23 cellular contexts compared by ENCODE assay signal in the genomic region with DNA sequence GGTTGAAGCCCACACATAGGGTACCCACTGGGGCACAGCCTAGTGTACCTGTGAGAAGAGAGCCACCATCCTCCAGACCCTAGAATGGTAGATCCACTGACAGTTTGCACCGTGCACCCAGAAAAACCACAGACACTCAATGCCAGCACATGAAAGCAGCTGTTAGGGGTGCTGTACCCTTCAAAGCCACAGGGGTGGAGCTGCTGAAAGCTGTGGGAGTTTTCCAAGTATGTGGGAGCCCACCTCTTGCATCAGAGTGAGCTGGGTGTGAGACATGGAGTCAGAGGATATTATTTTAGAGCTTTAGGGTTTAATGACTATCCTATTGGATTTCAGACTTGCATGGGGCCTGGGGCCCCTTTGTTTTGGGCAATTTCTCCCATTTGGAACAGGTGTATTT. TPM values are rescaled to one million over a fixed set of nuclear protein-coding genes. Genes with fewer than 3 reads are reported as not detected.
"Had no signal": no experiment of that assay in that cellular context is flagged by ENCODE, and none has a peak within 500 bp of the region (broad histone marks: within the 10 kb centered on the region; RNA-seq: fewer than 3 reads in every experiment).

No MANE protein-coding gene starts in this region.

- H3K4me1 Mint-ChIP-seq: activated naive CD4-positive, alpha-beta T cell treated with anti-CD3 and anti-CD28 coated beads, Interleukin-2, amount 50 U/mL, for 24 hours; T-helper 17 cell had no signal

- DNase-seq: activated CD4-positive, alpha-beta T cell treated with anti-CD3 and anti-CD28 coated beads for 4 hours; activated CD4-positive, alpha-beta T cell treated with anti-CD3 and anti-CD28 coated beads, Interleukin-2, amount 50 U/mL, for 48 hours; activated CD4-positive, CD25-positive, alpha-beta regulatory T cell; activated effector memory CD4-positive, alpha-beta T cell treated with anti-CD3 and anti-CD28 coated beads, Interleukin-2, amount 50 U/mL, for 16 hours; adrenal gland; brain microvascular endothelial cell; central memory CD4-positive, alpha-beta T cell; dermis blood vessel endothelial cell; effector CD8-positive, alpha-beta T cell; foreskin melanocyte; left ventricle myocardium superior; midbrain; stimulated activated CD4-positive, alpha-beta T cell treated with anti-CD3 and anti-CD28 coated beads, Interleukin-4, amount 100 ng/mL, for 24 hours; T-helper 17 cell had no signal

- H3K79me2 ChIP-seq: hepatocyte had no signal

- H3K27ac Mint-ChIP-seq: activated naive CD4-positive, alpha-beta T cell treated with anti-CD3 and anti-CD28 coated beads, Interleukin-2, amount 50 U/mL, for 24 hours; natural killer cell treated with Interleukin-12 subunit alpha and Interleukin-12 subunit beta and Interleukin-15 and Interleukin-18, amount 100 ng/mL, for 72 hours; progenitor cell of endocrine pancreas; stimulated activated naive CD8-positive, alpha-beta T cell treated with anti-CD3 and anti-CD28 coated beads, Interleukin-15, Interleukin-2, amounts not matched to agents 100 ng/mL and 50 ng/mL, for 24 hours; T-helper 17 cell had no signal

- H3K4me3 ChIP-seq: adrenal gland, ascending aorta, hepatocyte, tibial nerve had no signal

- H3K27me3 Mint-ChIP-seq: activated naive CD4-positive, alpha-beta T cell treated with anti-CD3 and anti-CD28 coated beads, Interleukin-2, amount 50 U/mL, for 24 hours; natural killer cell treated with Interleukin-12 subunit alpha and Interleukin-12 subunit beta and Interleukin-15 and Interleukin-18, amount 100 ng/mL, for 72 hours; progenitor cell of endocrine pancreas; stimulated activated naive CD8-positive, alpha-beta T cell treated with anti-CD3 and anti-CD28 coated beads, Interleukin-15, Interleukin-2, amounts not matched to agents 100 ng/mL and 50 ng/mL, for 24 hours; T-helper 17 cell had no signal

- H3K27me3 ChIP-seq: adrenal gland, ascending aorta, brain microvascular endothelial cell, hepatocyte, tibial nerve had no signal

- H3K4me3 Mint-ChIP-seq: activated naive CD4-positive, alpha-beta T cell treated with anti-CD3 and anti-CD28 coated beads, Interleukin-2, amount 50 U/mL, for 24 hours; natural killer cell treated with Interleukin-12 subunit alpha and Interleukin-12 subunit beta and Interleukin-15 and Interleukin-18, amount 100 ng/mL, for 72 hours; stimulated activated naive CD8-positive, alpha-beta T cell treated with anti-CD3 and anti-CD28 coated beads, Interleukin-15, Interleukin-2, amounts not matched to agents 100 ng/mL and 50 ng/mL, for 24 hours; T-helper 17 cell had no signal

- H3K36me3 Mint-ChIP-seq: activated naive CD4-positive, alpha-beta T cell treated with anti-CD3 and anti-CD28 coated beads, Interleukin-2, amount 50 U/mL, for 24 hours; natural killer cell treated with Interleukin-12 subunit alpha and Interleukin-12 subunit beta and Interleukin-15 and Interleukin-18, amount 100 ng/mL, for 72 hours had no signal

- H3K4me1 ChIP-seq: adrenal gland, ascending aorta, tibial nerve had no signal

- H3K27ac ChIP-seq: adrenal gland, ascending aorta, brain microvascular endothelial cell, hepatocyte, tibial nerve had no signal

- H2AFZ ChIP-seq: hepatocyte had no signal

- H3K9me3 Mint-ChIP-seq: stimulated activated naive CD8-positive, alpha-beta T cell treated with anti-CD3 and anti-CD28 coated beads, Interleukin-15, Interleukin-2, amounts not matched to agents 100 ng/mL and 50 ng/mL, for 24 hours had no signal

- H3K36me3 ChIP-seq: adrenal gland, ascending aorta, brain microvascular endothelial cell, tibial nerve had no signal

- ATAC-seq: left ventricle myocardium superior; natural killer cell treated with Interleukin-12 subunit alpha and Interleukin-12 subunit beta and Interleukin-15 and Interleukin-18, amount 100 ng/mL, for 72 hours; T-helper 17 cell had no signal

- H3K9me3 ChIP-seq: adrenal gland, ascending aorta, tibial nerve had no signal

- H3K4me2 ChIP-seq: hepatocyte had no signal

RNA-seq across cellular contexts. Expression of a gene that starts 30.5 kb away (rescaled TPM):
- total RNA-seq: adrenal gland; ascending aorta; hepatocyte; left ventricle myocardium superior; natural killer cell treated with Interleukin-12 subunit alpha and Interleukin-12 subunit beta and Interleukin-15 and Interleukin-18, amount 100 ng/mL, for 72 hours; osteocyte; progenitor cell of endocrine pancreas; T-helper 17 cell; urinary bladder had no signal
- polyA plus RNA-seq: hepatocyte, urinary bladder had no signal

RNA-seq across cellular contexts. Expression of a gene that starts 30.5 kb away (rescaled TPM):
- total RNA-seq: ascending aorta; left ventricle myocardium superior; natural killer cell treated with Interleukin-12 subunit alpha and Interleukin-12 subunit beta and Interleukin-15 and Interleukin-18, amount 100 ng/mL, for 72 hours; osteocyte; T-helper 17 cell had no signal
